ENCODE assay signal across 8 cellular contexts in the genomic region with DNA sequence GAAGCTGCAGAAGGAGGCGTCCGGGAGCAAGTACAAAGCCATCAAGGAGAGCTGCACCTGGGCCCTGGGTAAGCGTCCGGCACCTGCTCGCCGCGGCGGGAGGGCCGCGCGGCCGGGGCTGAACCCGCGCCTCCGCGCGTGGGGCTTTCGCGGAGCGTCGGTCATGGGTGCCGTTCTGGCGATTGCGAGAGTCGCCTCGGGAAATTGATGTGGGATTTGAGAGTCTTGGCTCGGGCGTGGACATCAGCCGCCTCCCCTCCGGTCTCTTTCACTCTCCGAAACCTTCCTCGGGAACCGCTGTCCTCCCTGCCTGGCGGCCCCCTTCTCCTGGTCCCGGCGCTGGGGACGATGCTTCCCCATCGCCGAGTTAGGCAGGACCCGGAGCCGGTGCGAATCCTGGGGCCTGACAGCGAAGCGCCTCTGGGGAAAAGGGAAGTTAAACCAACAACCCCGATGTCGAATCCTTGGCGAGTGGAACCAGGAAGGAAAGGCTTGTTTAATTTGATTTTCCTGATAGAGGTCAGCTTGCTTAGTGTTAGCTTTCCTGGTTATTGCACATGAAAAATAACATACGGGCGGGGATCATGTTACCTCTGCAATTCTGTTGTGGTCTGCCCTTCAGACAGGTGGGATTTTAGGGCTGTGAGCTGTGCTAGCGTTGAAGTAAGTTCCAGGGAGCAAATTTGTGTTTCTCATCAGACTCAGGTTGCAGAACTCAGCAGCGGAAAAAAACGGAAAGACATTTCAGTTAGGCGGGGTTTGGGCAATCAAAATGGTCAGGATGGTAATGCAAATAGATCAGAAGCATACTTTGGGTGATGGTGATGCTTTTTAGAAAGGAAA. TPM values are rescaled to one million over a fixed set of nuclear protein-coding genes. Genes with fewer than 3 reads are reported as not detected.
DNase-seq lines count a peak whose midpoint lies in the region; ATAC-seq, FAIRE-seq and TF ChIP-seq lines count a peak whose summit lies in the region.

No MANE protein-coding gene starts in this region.

- 30% methylated on average over 14 of the region's 53 CpGs for WGBS in A549 (ENCODE audit: missing lambda C conversion rate)
- 5% methylated on average over 53 of the region's 53 CpGs for WGBS in urinary bladder

- no peak for TF ChIP-seq RAD21 in A549 (conservative IDR thresholded peaks at IDR 0.05 in 1 of 2, IDR thresholded peaks at IDR 0.05 in 1 of 2)

- no peaks in the 10 kb centered on the region for H3K36me3 Mint-ChIP-seq in endothelial cell (ENCODE audit: low read depth, unreplicated experiment)

- peaks cover 22% of the 10 kb centered on the region for H3K4me1 Mint-ChIP-seq in endothelial cell (ENCODE audit: unreplicated experiment)

- no peak for TF ChIP-seq EP300 in A549 (IDR thresholded peaks at IDR 0.05)

- ATAC-seq in A549: peak; percentile 66 to 69
- ATAC-seq in GM18511 (IDR thresholded peaks at IDR 0.05; ENCODE audit: unreplicated experiment): peak; percentile 42
- peak; percentile 29 for ATAC-seq in HG03342 (IDR thresholded peaks at IDR 0.05; ENCODE audit: unreplicated experiment)
- ATAC-seq in mucosa of descending colon: peak; percentile 64

- H3K4me1 ChIP-seq in A549: peaks cover 4% of the 10 kb centered on the region; the same call in 1 of the 3 replicates
- H3K4me1 ChIP-seq in SJSA1 (replicated peaks): peaks cover 12% of the 10 kb centered on the region
- H3K4me1 ChIP-seq in mucosa of descending colon (ENCODE audit: low read depth): no peaks in the 10 kb centered on the region
- no peaks in the 10 kb centered on the region for H3K4me1 ChIP-seq in urinary bladder (ENCODE audit: insufficient read depth)

- H3K4me3 ChIP-seq in A549 (peak overlapping the region; percentile 49), SJSA1 (peak overlapping the region; percentile 40), mucosa of descending colon (peak overlapping the region; percentile 37), urinary bladder (ENCODE audit: low read depth, low read length) (peak overlapping the region; percentile 73)

- CTCF ChIA-PET in A549 (lab: Yijun Ruan, JAX): no interaction called here

- FAIRE-seq in A549 (lab: Jason Lieb, UNC): no peak

- no peaks in the 10 kb centered on the region for H3K9me3 ChIP-seq in A549
- 0 out of 2 replicates have a peak, but pooled peaks cover 2% of the 10 kb centered on the region for H3K9me3 ChIP-seq in SJSA1 (replicated peaks)
- no peaks in the 10 kb centered on the region for H3K9me3 ChIP-seq in mucosa of descending colon

- DNase-seq in A549 (ENCODE audit: low read depth in 1 of 2, low spot score in 1 of 2) (peak; percentile 2 to 10), SJSA1 (ENCODE audit: low read depth in 1 of 2, low spot score in 2 of 2) (peak in 1 of 2 experiments; percentile 17), endothelial cell (ENCODE audit: low spot score) (peak; percentile 29), mucosa of descending colon (peak; percentile 30 to 61 (median 48)), NCI-H1436 (lab: John Stamatoyannopoulos, UW) (no peak)

- H3K4me2 ChIP-seq in A549: peak overlapping the region; percentile 93

- intact Hi-C loops in mucosa of descending colon (cut with DNase I, micrococcal nuclease): no loop called here

- POLR2A ChIA-PET in A549 (lab: Yijun Ruan, JAX): no interaction called here

- H3K27ac Mint-ChIP-seq in endothelial cell (ENCODE audit: unreplicated experiment): no peak overlapping the region

- no peak for TF ChIP-seq POLR2A in A549 (IDR thresholded peaks at IDR 0.05; ENCODE audit: low read length)

- H3K27me3 ChIP-seq in SJSA1 (replicated peaks): peaks cover 57% of the 10 kb centered on the region

- no peaks in the 10 kb centered on the region for H3K36me3 ChIP-seq in SJSA1
- H3K36me3 ChIP-seq in mucosa of descending colon (ENCODE audit: low read depth): no peaks in the 10 kb centered on the region
- H3K36me3 ChIP-seq in urinary bladder (ENCODE audit: insufficient read depth): no peaks in the 10 kb centered on the region

- H3K27ac ChIP-seq in A549 (peak overlapping the region; percentile 40 to 83; a peak in 5 of 6 replicates), SJSA1 (no peak overlapping the region), urinary bladder (ENCODE audit: low read depth) (peak overlapping the region; percentile 34)

- H3K27me3 Mint-ChIP-seq in endothelial cell (ENCODE audit: unreplicated experiment): peaks cover 14% of the 10 kb centered on the region

- H3K9me3 Mint-ChIP-seq in endothelial cell (ENCODE audit: unreplicated experiment): no peaks in the 10 kb centered on the region

- peak overlapping the region; percentile 86 for H3K4me3 Mint-ChIP-seq in endothelial cell (ENCODE audit: unreplicated experiment)

- TF ChIP-seq CTCF in A549 (IDR thresholded peaks at IDR 0.05) (no peak), endothelial cell (IDR thresholded peaks at IDR 0.05; ENCODE audit: unreplicated experiment) (no peak), mucosa of descending colon (IDR thresholded peaks at IDR 0.05) (no peak)

TF ChIP-seq in A549, 52 proteins besides CTCF, POLR2A, EP300 and RAD21:
- TF ChIP-seq PHF8 (IDR thresholded peaks at IDR 0.05; ENCODE audit: borderline replicate concordance, low read depth) (no peak), RNF2 (IDR thresholded peaks at IDR 0.05; ENCODE audit: borderline replicate concordance, low read depth) (peak; percentile 40; the same call in 1 of the 2 replicates)

RNA-seq across cellular contexts. Expression of gene ARFGEF3, which starts 0.6 kb away (rescaled TPM):
- polyA plus RNA-seq in A549 (2011; rRNA removed): 0.83 and 1.4 TPM in 2 replicates
- polyA plus RNA-seq in A549 (2012; cell fraction: cytosol; rRNA removed): 0.13 and 0.16 TPM in 2 replicates
- polyA plus RNA-seq in A549 (2012; cell fraction: nucleus; rRNA removed): 0.12 and 0.16 TPM in 2 replicates
- polyA plus RNA-seq in A549 (2017; fragmentation: RNase III; extraction: RNeasy Plus Mini Kit Qiagen cat#74134 plus additional on column Dnase treatment): 0.15 to 0.25 TPM (median 0.18 TPM) in 3 replicates
- 2.2 and 2.6 TPM in 2 replicates for polyA minus RNA-seq in A549 (2011; rRNA and poly(A)+ RNA removed)
- total RNA-seq in SJSA1 (2014; rRNA removed; shearing (Covaris generic)): not detected in 2 replicates
- 6.4 TPM for total RNA-seq in endothelial cell (ENCODE audit: unreplicated experiment)
- total RNA-seq in mucosa of descending colon: 10 to 100 TPM; 10.1 to 24.3 (median 21.1) TPM
- 9.6 TPM for total RNA-seq in urinary bladder
- 1.3 TPM for polyA plus RNA-seq in urinary bladder

RNA-seq across cellular contexts. Expression of gene PERP, which starts 55.1 kb away (rescaled TPM):
- polyA plus RNA-seq in A549 (2011; rRNA removed) (48.3 and 52.5 TPM in 2 replicates), A549 (2017; fragmentation: RNase III; extraction: RNeasy Plus Mini Kit Qiagen cat#74134 plus additional on column Dnase treatment) (53.2 to 67.2 TPM (median 66.8 TPM) in 3 replicates), urinary bladder (28.8 TPM)
- polyA plus RNA-seq in A549 (2012; cell fraction: cytosol; rRNA removed): 15.0 and 21.9 TPM in 2 replicates
- polyA plus RNA-seq in A549 (2012; cell fraction: nucleus; rRNA removed): 13.0 and 16.8 TPM in 2 replicates
- polyA minus RNA-seq in A549 (2011; rRNA and poly(A)+ RNA removed): 30.5 and 35.7 TPM in 2 replicates
- 42.4 TPM in 2 replicates for total RNA-seq in SJSA1 (2014; rRNA removed; shearing (Covaris generic))
- total RNA-seq in endothelial cell (ENCODE audit: unreplicated experiment) (11.4 TPM), mucosa of descending colon (10 to 100 TPM; 47.9 to 72.9 (median 60.3) TPM), urinary bladder (27.6 TPM)

RNA-seq across cellular contexts. Expression of gene PBOV1, which starts 56.0 kb away (rescaled TPM):
- not detected in 2 replicates for polyA plus RNA-seq in A549 (2011; rRNA removed)
- polyA plus RNA-seq in A549 (2012; cell fraction: cytosol; rRNA removed): not detected in 2 replicates
- polyA plus RNA-seq in A549 (2012; cell fraction: nucleus; rRNA removed): not detected in 2 replicates
- polyA plus RNA-seq in A549 (2017; fragmentation: RNase III; extraction: RNeasy Plus Mini Kit Qiagen cat#74134 plus additional on column Dnase treatment): not detected in 3 replicates
- not detected in 2 replicates for polyA minus RNA-seq in A549 (2011; rRNA and poly(A)+ RNA removed)
- total RNA-seq in SJSA1 (2014; rRNA removed; shearing (Covaris generic)): not detected in 2 replicates
- not detected for total RNA-seq in endothelial cell (ENCODE audit: unreplicated experiment)
- not detected for total RNA-seq in mucosa of descending colon
- total RNA-seq in urinary bladder: not detected
- polyA plus RNA-seq in urinary bladder: not detected
